9 cellular contexts compared by ENCODE assay signal in the genomic region with DNA sequence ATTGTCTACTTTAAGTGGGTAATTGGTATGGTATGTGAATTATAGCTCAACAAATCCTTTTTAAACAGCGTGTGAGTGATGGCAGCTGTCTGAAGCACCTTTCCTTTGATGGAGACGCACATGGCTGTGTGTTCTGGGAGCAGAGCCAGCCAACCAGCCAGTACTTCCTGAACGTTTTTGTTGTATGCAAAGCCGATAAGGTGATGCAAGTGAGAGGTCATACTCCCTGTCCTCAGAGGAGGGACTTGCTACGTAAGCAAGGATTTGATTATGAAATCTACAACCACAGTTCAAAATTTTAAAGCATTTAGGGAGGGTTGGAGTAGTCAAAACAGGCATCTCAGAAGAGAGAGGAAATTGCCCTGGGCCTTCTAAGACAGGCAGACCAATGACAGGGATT. TPM values are rescaled to one million over a fixed set of nuclear protein-coding genes. Genes with fewer than 3 reads are reported as not detected.
DNase-seq lines count a peak whose midpoint lies in the region; ATAC-seq and TF ChIP-seq lines count a peak whose summit lies in the region.
"Had no signal": no experiment of that assay in that cellular context is flagged by ENCODE, and none has a peak within 500 bp of the region (broad histone marks: within the 10 kb centered on the region; RNA-seq: fewer than 3 reads in every experiment).

No MANE protein-coding gene starts in this region.

- ATAC-seq in GM18873 (IDR thresholded peaks at IDR 0.05; ENCODE audit: low FRiP score, unreplicated experiment) (no peak), GM19351 (IDR thresholded peaks at IDR 0.05; ENCODE audit: unreplicated experiment) (no peak)

- H3K4me3 ChIP-seq in Caco-2 (ENCODE audit: low read depth, low read length) (no peak overlapping the region), kidney epithelial cell (ENCODE audit: low read depth, low read length) (no peak overlapping the region), vagina (no peak overlapping the region)
- H3K4me3 ChIP-seq: tibial artery had no signal

- POLR2A ChIA-PET in Caco-2 (lab: Charles Lee): no interaction called here

- CTCF ChIA-PET in Caco-2 (lab: Charles Lee): interaction anchor here (1.0 kb wide), 1 partner anchor 67 kb away, joined by 3 read pairs; no protein-coding TSS in a partner anchor

- peaks cover 9% of the 10 kb centered on the region for H3K27me3 Mint-ChIP-seq in Caco-2 (ENCODE audit: insufficient read depth, unreplicated experiment)

- intact Hi-C loops in Caco-2 (cut with micrococcal nuclease; ENCODE audit: unreplicated experiment): no loop called here
- intact Hi-C loops in vagina (cut with DNase I): no loop called here

- no peaks in the 10 kb centered on the region for H3K27me3 ChIP-seq in Caco-2 (replicated peaks; ENCODE audit: control insufficient read depth, insufficient read depth, low read length)
- H3K27me3 ChIP-seq in kidney epithelial cell (ENCODE audit: control insufficient read depth, insufficient read depth, low read length): no peaks in the 10 kb centered on the region
- H3K27me3 ChIP-seq in vagina: no peaks in the 10 kb centered on the region

- peaks cover 5% of the 10 kb centered on the region for H3K36me3 Mint-ChIP-seq in Caco-2 (ENCODE audit: insufficient read depth, unreplicated experiment)

- no TSS peak for BruUV-seq in Caco-2 (replicated peaks; lab: Mats Ljungman, UMichigan)

- H3K4me1 Mint-ChIP-seq in Caco-2 (ENCODE audit: low read depth, unreplicated experiment): no peaks in the 10 kb centered on the region

- no peaks in the 10 kb centered on the region for H3K9me3 ChIP-seq in Caco-2
- H3K9me3 ChIP-seq in vagina: no peaks in the 10 kb centered on the region
- H3K9me3 ChIP-seq: tibial artery had no signal

- TF ChIP-seq POLR2A in vagina (IDR thresholded peaks at IDR 0.05): no peak

- DNase-seq in Caco-2 (peak; percentile 53 to 67), NCI-H1092 treated with DMSO at 0.1 percent for 48 hours (lab: John Stamatoyannopoulos, UW) (peak; percentile 75), SKM-1 treated with dmso at 0.1 percent for 144 hours (lab: John Stamatoyannopoulos, UW; ENCODE audit: unreplicated experiment) (peak; percentile 91), kidney epithelial cell (ENCODE audit: low read depth) (peak; percentile 18), vagina (ENCODE audit: extremely low spot score in 2 of 2) (no peak)
- no peak for DNase-seq in stimulated activated CD4-positive, alpha-beta T cell treated with anti-CD3 and anti-CD28 coated beads, Interleukin-2, amount 100 ng/mL, for 48 hours

- TF ChIP-seq CTCF in Caco-2 (IDR thresholded peaks at IDR 0.05; ENCODE audit: insufficient read depth in 1 of 2, low read depth in 1 of 2, low read length in 1 of 2, severe bottlenecking in 1 of 2, unreplicated experiment in 1 of 2): no peak
- no peak for TF ChIP-seq CTCF in kidney epithelial cell (IDR thresholded peaks at IDR 0.05; ENCODE audit: insufficient read depth, low read length, poor library complexity, severe bottlenecking)
- no peak for TF ChIP-seq CTCF in vagina (IDR thresholded peaks at IDR 0.05)

- H3K36me3 ChIP-seq in Caco-2 (ENCODE audit: control insufficient read depth, insufficient read depth, low read length) (no peaks in the 10 kb centered on the region), kidney epithelial cell (ENCODE audit: control insufficient read depth, insufficient read depth, low read length) (no peaks in the 10 kb centered on the region), vagina (no peaks in the 10 kb centered on the region)
- H3K36me3 ChIP-seq: tibial artery had no signal

- no peak overlapping the region for H3K27ac Mint-ChIP-seq in Caco-2 (ENCODE audit: unreplicated experiment)

- H3K27ac ChIP-seq in vagina: no peak overlapping the region
- H3K27ac ChIP-seq: tibial artery had no signal

- H3K4me1 ChIP-seq in Caco-2 (no peaks in the 10 kb centered on the region), vagina (peaks cover 20% of the 10 kb centered on the region)
- H3K4me1 ChIP-seq: tibial artery had no signal

- H3K9me3 Mint-ChIP-seq in Caco-2 (ENCODE audit: unreplicated experiment): no peaks in the 10 kb centered on the region

- no peak overlapping the region for H3K4me3 Mint-ChIP-seq in Caco-2 (ENCODE audit: unreplicated experiment)

RNA-seq across cellular contexts. Expression of a gene that starts 28.1 kb away (rescaled TPM):
- total RNA-seq in Caco-2 (2022): 1.8 and 2.8 TPM in 2 replicates
- 9.3 and 14.9 TPM in 2 replicates for total RNA-seq in kidney epithelial cell
- total RNA-seq in vagina: 116 TPM

Comparison
In these comparisons a context has a peak if more than half of its experiments do, and no peak if none do; other contexts are left out.
1. DNase-seq: peak in Caco-2 (2 of 2), NCI-H1092 treated with DMSO at 0.1 percent for 48 hours (single experiment), SKM-1 treated with dmso at 0.1 percent for 144 hours (single experiment) and kidney epithelial cell (single experiment); none in stimulated activated CD4-positive, alpha-beta T cell treated with anti-CD3 and anti-CD28 coated beads, Interleukin-2, amount 100 ng/mL, for 48 hours (0 of 2) and vagina (0 of 2).